9 cellular contexts compared by ENCODE assay signal in the genomic region with DNA sequence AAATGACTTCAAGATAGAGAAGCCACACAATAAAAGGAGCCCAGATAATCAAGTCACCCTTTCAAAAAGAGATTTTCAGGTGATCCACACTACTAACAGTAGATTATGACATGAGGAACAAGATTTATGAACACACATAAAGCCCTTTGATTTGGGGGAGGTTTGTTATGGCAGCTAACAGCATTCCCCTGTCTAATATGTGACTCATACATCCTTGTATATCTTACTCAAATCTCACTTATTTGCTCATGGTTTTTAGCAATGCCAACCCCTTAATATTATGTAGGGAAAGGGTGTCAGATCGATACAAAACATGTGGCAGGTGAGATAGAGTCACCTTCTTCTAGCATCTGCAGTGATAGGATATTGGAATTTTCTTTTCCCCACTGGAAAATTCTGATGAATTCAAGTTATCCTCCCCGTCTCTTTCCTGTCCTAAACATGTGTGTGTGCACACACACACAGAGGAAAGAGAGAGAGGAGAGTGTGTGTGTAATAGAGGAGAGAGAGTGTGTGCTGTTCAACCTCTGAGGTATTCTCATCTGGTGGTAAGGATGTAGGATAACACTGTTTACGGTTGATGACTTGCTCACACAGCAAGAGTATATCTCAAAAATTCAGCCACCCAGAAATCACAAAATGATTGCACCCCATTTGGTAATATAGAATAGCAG.
DNase-seq lines count a peak whose midpoint lies in the region; ATAC-seq, FAIRE-seq and TF ChIP-seq lines count a peak whose summit lies in the region.
"Had no signal": no experiment of that assay in that cellular context is flagged by ENCODE, and none has a peak within 500 bp of the region (broad histone marks: within the 10 kb centered on the region; RNA-seq: fewer than 3 reads in every experiment).

No MANE protein-coding gene starts in this region.

- H3K9me3 ChIP-seq in WERI-Rb-1 (ENCODE audit: severe bottlenecking) = no peaks in the 10 kb centered on the region
- H3K9me3 ChIP-seq in HepG2 (ENCODE audit: low read length) = no peaks in the 10 kb centered on the region

- no peaks in the 10 kb centered on the region for H3K4me1 ChIP-seq in HepG2 (ENCODE audit: insufficient read depth, low read length)

- H3K36me3 ChIP-seq in WERI-Rb-1 (no peaks in the 10 kb centered on the region), HepG2 (replicated peaks in 1 of 2; ENCODE audit: control insufficient read depth in 1 of 2, insufficient read depth in 2 of 2, low read length in 2 of 2) (no peaks in the 10 kb centered on the region)

- CTCF ChIA-PET in HepG2 (lab: Yijun Ruan, JAX; ENCODE audit: low intra/inter-chr PET ratio, low total read pairs) = no interaction called here

- FAIRE-seq in HepG2 (lab: Jason Lieb, UNC) = no peak
- FAIRE-seq: K562 had no signal

- POLR2A ChIA-PET in HepG2 (lab: Yijun Ruan, JAX) = no interaction called here

- no peaks in the 10 kb centered on the region for H3K27me3 ChIP-seq in WERI-Rb-1 (ENCODE audit: insufficient read depth, low read depth, severe bottlenecking)
- H3K27me3 ChIP-seq in HepG2 (ENCODE audit: control insufficient read depth in 1 of 2, insufficient read depth in 2 of 2, low read length in 2 of 2) = no peaks in the 10 kb centered on the region

- no peaks in the 10 kb centered on the region for H4K20me1 ChIP-seq in HepG2 (ENCODE audit: insufficient read depth, low read length)

- intact Hi-C loops in activated CD4-positive, alpha-beta T cell treated with anti-CD3 and anti-CD28 coated beads, Interleukin-2, amount 10 ng/mL, durations not matched to agents 24 days and 14 days (cut with micrococcal nuclease) = no loop called here
- intact Hi-C loops in HepG2 (cut with micrococcal nuclease; ENCODE audit: unreplicated experiment) = no loop called here

- no peaks in the 10 kb centered on the region for H3K79me2 ChIP-seq in HepG2 (ENCODE audit: insufficient read depth, low read length)

- TF ChIP-seq CTCF in nephron progenitor cell (IDR thresholded peaks at IDR 0.05) = no peak
- no peak for TF ChIP-seq CTCF in WERI-Rb-1 (IDR thresholded peaks at IDR 0.05; ENCODE audit: low read depth, low read length)
- TF ChIP-seq CTCF in HepG2 (CRISPR knock-in tag; IDR thresholded peaks at IDR 0.05) = no peak

- no peak for DNase-seq in nephron progenitor cell
- no peak for DNase-seq in activated CD4-positive, alpha-beta T cell treated with anti-CD3 and anti-CD28 coated beads, Interleukin-2, amount 10 ng/mL, durations not matched to agents 24 days and 14 days
- no peak for DNase-seq in stimulated activated CD4-positive, alpha-beta T cell treated with anti-CD3 and anti-CD28 coated beads, Interleukin-4, amount 100 ng/mL, for 24 hours
- no peak for DNase-seq in WERI-Rb-1
- DNase-seq in HepG2 (ENCODE audit: low spot score) = no peak

- WGBS in HepG2 (ENCODE audit: low lambda C conversion rate) = 4% methylated on average over 3 of the region's 3 CpGs

- no peaks in the 10 kb centered on the region for H3K36me3 Mint-ChIP-seq in nephron progenitor cell (ENCODE audit: low read depth)
- H3K36me3 Mint-ChIP-seq in activated CD4-positive, alpha-beta T cell treated with anti-CD3 and anti-CD28 coated beads, Interleukin-2, amount 10 ng/mL, durations not matched to agents 24 days and 14 days (ENCODE audit: low read depth) = no peaks in the 10 kb centered on the region

- peak overlapping the region; percentile 71 for H3K27ac Mint-ChIP-seq in nephron progenitor cell
- no peak overlapping the region for H3K27ac Mint-ChIP-seq in activated CD4-positive, alpha-beta T cell treated with anti-CD3 and anti-CD28 coated beads, Interleukin-2, amount 10 ng/mL, durations not matched to agents 24 days and 14 days

- BruUV-seq in HepG2 (replicated peaks; lab: Mats Ljungman, UMichigan) = no TSS peak

- ATAC-seq in GM19025 (IDR thresholded peaks at IDR 0.05; ENCODE audit: low read depth, unreplicated experiment) (peak; percentile 46), HG02884 (IDR thresholded peaks at IDR 0.05; ENCODE audit: unreplicated experiment) (peak; percentile 59), SK-N-SH treated with all-trans-retinoic acid at 6 μM for 48 hours (peak; percentile 80), HepG2 (no peak; the same call in 2 of the 3 replicates)
- ATAC-seq: K562 had no signal

- H3K9ac ChIP-seq in HepG2 (ENCODE audit: insufficient read depth, low read depth, low read length) = no peak overlapping the region

- H2AFZ ChIP-seq in HepG2 (ENCODE audit: low read length) = no peak overlapping the region

- H3K4me2 ChIP-seq in HepG2 (ENCODE audit: low read depth, low read length) = no peak overlapping the region

- TF ChIP-seq POLR2A in HepG2 (IDR thresholded peaks at IDR 0.05; ENCODE audit: insufficient read depth in 1 of 2, low read depth in 2 of 2, low read length in 2 of 2) = no peak

- H3K9me3 Mint-ChIP-seq in nephron progenitor cell = peaks cover 10% of the 10 kb centered on the region
- no peaks in the 10 kb centered on the region for H3K9me3 Mint-ChIP-seq in activated CD4-positive, alpha-beta T cell treated with anti-CD3 and anti-CD28 coated beads, Interleukin-2, amount 10 ng/mL, durations not matched to agents 24 days and 14 days

- H3K27ac ChIP-seq in WERI-Rb-1 (no peak overlapping the region), HepG2 (ENCODE audit: extremely low read length, insufficient read depth, low read length) (no peak overlapping the region)

- no peak for TF ChIP-seq RAD21 in HepG2 (CRISPR knock-in tag; IDR thresholded peaks at IDR 0.05)

- H3K4me3 ChIP-seq in WERI-Rb-1 (ENCODE audit: low read depth, low read length) (no peak overlapping the region), HepG2 (replicated peaks in 1 of 3; ENCODE audit: insufficient read depth in 1 of 3, low read depth in 2 of 3, low read length in 3 of 3) (no peak overlapping the region)
- H3K4me3 ChIP-seq: K562 had no signal

- H3K27me3 Mint-ChIP-seq in nephron progenitor cell (ENCODE audit: low read depth, poor library complexity) = no peaks in the 10 kb centered on the region
- H3K27me3 Mint-ChIP-seq in activated CD4-positive, alpha-beta T cell treated with anti-CD3 and anti-CD28 coated beads, Interleukin-2, amount 10 ng/mL, durations not matched to agents 24 days and 14 days = no peaks in the 10 kb centered on the region

- peaks cover 14% of the 10 kb centered on the region for H3K4me1 Mint-ChIP-seq in nephron progenitor cell
- no peaks in the 10 kb centered on the region for H3K4me1 Mint-ChIP-seq in activated CD4-positive, alpha-beta T cell treated with anti-CD3 and anti-CD28 coated beads, Interleukin-2, amount 10 ng/mL, durations not matched to agents 24 days and 14 days

- no peak for TF ChIP-seq EP300 in HepG2 (IDR thresholded peaks at IDR 0.05; ENCODE audit: low read depth in 2 of 2, low read length in 2 of 2)
- no peak for TF ChIP-seq EP300 in HepG2 (CRISPR knock-in tag; IDR thresholded peaks at IDR 0.05; ENCODE audit: borderline replicate concordance)

- in situ Hi-C loops in HepG2 (cut with HindIII; ENCODE audit: extremely low pct_ligation_motif_present, low pct_unique_long_range_greater_than_20kb) = no loop called here

- H3K4me3 Mint-ChIP-seq in nephron progenitor cell = no peak overlapping the region
- no peak overlapping the region for H3K4me3 Mint-ChIP-seq in activated CD4-positive, alpha-beta T cell treated with anti-CD3 and anti-CD28 coated beads, Interleukin-2, amount 10 ng/mL, durations not matched to agents 24 days and 14 days

TF ChIP-seq in SK-N-SH treated with all-trans-retinoic acid at 6 μM for 48 hours, 23 proteins besides CTCF, POLR2A, EP300 and RAD21:
- no peak for TF ChIP-seq TCF4 (CRISPR knock-in tag; IDR thresholded peaks at IDR 0.05; ENCODE audit: borderline replicate concordance)
- TF ChIP-seq, protein P1, sequence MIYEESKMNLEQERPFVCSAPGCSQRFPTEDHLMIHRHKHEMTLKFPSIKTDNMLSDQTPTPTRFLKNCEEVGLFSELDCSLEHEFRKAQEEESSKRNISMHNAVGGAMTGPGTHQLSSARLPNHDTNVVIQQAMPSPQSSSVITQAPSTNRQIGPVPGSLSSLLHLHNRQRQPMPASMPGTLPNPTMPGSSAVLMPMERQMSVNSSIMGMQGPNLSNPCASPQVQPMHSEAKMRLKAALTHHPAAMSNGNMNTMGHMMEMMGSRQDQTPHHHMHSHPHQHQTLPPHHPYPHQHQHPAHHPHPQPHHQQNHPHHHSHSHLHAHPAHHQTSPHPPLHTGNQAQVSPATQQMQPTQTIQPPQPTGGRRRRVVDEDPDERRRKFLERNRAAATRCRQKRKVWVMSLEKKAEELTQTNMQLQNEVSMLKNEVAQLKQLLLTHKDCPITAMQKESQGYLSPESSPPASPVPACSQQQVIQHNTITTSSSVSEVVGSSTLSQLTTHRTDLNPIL (CRISPR knock-in tag; IDR thresholded peaks at IDR 0.05; ENCODE audit: low read depth) = no peak
- no peak for TF ChIP-seq TOX (CRISPR knock-in tag; IDR thresholded peaks at IDR 0.05; ENCODE audit: borderline replicate concordance)
- TF ChIP-seq ISL1 (CRISPR knock-in tag; IDR thresholded peaks at IDR 0.05) = 0 out of 2 replicates have a peak, but pooled peaks have one; percentile 40

TF ChIP-seq in HepG2, 621 proteins besides CTCF, POLR2A, EP300 and RAD21 (continues in another document):
- TF ChIP-seq, protein P2, sequence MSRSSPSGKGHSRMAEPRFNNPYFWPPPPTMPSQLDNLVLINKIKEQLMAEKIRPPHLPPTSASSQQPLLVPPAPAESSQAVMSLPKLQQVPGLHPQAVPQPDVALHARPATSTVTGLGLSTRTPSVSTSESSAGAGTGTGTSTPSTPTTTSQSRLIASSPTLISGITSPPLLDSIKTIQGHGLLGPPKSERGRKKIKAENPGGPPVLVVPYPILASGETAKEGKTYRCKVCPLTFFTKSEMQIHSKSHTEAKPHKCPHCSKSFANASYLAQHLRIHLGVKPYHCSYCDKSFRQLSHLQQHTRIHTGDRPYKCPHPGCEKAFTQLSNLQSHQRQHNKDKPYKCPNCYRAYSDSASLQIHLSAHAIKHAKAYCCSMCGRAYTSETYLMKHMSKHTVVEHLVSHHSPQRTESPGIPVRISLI (CRISPR knock-in tag; IDR thresholded peaks at IDR 0.05; ENCODE audit: borderline replicate concordance) = no peak
- TF ChIP-seq KDM1A (CRISPR knock-in tag; IDR thresholded peaks at IDR 0.05) = no peak
- TF ChIP-seq, protein P3, sequence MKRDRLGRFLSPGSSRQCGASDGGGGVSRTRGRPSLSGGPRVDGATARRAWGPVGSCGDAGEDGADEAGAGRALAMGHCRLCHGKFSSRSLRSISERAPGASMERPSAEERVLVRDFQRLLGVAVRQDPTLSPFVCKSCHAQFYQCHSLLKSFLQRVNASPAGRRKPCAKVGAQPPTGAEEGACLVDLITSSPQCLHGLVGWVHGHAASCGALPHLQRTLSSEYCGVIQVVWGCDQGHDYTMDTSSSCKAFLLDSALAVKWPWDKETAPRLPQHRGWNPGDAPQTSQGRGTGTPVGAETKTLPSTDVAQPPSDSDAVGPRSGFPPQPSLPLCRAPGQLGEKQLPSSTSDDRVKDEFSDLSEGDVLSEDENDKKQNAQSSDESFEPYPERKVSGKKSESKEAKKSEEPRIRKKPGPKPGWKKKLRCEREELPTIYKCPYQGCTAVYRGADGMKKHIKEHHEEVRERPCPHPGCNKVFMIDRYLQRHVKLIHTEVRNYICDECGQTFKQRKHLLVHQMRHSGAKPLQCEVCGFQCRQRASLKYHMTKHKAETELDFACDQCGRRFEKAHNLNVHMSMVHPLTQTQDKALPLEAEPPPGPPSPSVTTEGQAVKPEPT (CRISPR knock-in tag; IDR thresholded peaks at IDR 0.05; ENCODE audit: low read depth) = no peak
- no peak for TF ChIP-seq IRX3 (CRISPR knock-in tag; IDR thresholded peaks at IDR 0.05; ENCODE audit: borderline replicate concordance, low read depth)
- no peak for TF ChIP-seq KMT2B (CRISPR knock-in tag; IDR thresholded peaks at IDR 0.05)
